Comparison of ENCODE assay signal across 1 cellular context in the genomic region with DNA sequence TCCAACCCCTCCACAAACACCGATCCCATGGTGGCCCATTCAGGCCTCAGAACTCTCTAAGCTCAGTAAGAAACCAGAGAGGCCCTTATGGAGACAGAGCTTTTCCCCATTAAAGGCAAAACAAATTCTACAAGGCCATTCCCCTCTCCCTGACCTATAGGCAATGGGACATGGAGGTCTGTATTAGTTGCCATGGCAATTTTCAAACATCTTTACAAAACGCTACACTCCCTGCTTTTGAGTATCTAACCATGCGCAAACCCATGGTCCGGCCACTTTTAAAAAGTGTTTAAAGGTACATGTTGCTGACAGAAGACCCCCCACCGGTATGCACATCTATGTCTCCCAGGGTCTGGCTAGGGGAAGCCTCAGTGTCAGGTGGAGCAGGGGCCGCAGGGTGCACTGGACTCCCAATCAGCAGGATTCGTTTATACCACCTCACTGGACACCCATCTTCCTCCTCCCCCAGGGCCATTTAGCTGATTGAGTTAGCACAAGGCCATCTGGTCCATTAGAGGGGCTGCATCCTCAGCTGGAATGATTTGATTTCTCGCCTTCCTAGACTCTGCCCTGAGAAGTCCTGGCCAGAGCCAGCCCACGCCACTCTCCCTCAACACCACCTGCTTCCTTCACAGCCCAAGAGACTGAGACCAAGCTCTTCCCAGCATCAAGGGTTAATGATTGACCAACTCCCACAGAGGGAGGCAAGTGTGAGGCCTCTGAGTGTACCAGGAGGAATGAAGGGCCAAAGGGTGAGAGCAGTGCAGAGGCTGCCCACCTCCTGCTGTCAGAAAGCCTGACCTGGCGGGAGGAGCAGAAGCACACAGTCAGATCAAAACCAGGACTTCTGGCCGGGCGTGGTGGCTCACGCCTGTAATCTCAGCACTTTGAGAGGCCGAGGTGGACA.
A peak's percentile ranks its signal among the peaks of the same experiment; 100 is the strongest.
TF ChIP-seq lines count a peak whose summit lies in the region.

No MANE protein-coding gene starts in this region.

TF ChIP-seq in IMR-90, 13 proteins besides CTCF, POLR2A, EP300 and RAD21:
- TF ChIP-seq RCOR1 (IDR thresholded peaks at IDR 0.05; ENCODE audit: insufficient replicate concordance, low read length) (no peak), RFX5 (IDR thresholded peaks at IDR 0.05; ENCODE audit: low read depth, low read length) (no peak), FOS (IDR thresholded peaks at IDR 0.05; ENCODE audit: low read depth, low read length) (no peak), CEBPB (IDR thresholded peaks at IDR 0.05; ENCODE audit: low read depth, low read length) (0 out of 2 replicates have a peak, but pooled peaks have one; percentile 28)
- TF ChIP-seq, protein P1, sequence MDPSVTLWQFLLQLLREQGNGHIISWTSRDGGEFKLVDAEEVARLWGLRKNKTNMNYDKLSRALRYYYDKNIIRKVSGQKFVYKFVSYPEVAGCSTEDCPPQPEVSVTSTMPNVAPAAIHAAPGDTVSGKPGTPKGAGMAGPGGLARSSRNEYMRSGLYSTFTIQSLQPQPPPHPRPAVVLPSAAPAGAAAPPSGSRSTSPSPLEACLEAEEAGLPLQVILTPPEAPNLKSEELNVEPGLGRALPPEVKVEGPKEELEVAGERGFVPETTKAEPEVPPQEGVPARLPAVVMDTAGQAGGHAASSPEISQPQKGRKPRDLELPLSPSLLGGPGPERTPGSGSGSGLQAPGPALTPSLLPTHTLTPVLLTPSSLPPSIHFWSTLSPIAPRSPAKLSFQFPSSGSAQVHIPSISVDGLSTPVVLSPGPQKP (IDR thresholded peaks at IDR 0.05; ENCODE audit: borderline replicate concordance, low read depth, low read length), result no peak
